ENCODE assay signal across 16 cellular contexts in genomic region chr2:12733846-12734245, GRCh38. TPM values are rescaled to one million over a fixed set of nuclear protein-coding genes. Genes with fewer than 3 reads are reported as not detected.
DNase-seq lines count a peak whose midpoint lies in the region; ATAC-seq and TF ChIP-seq lines count a peak whose summit lies in the region.
"Had no signal": no experiment of that assay in that cellular context is flagged by ENCODE, and none has a peak within 500 bp of the region (broad histone marks: within the 10 kb centered on the region; RNA-seq: fewer than 3 reads in every experiment).

No MANE protein-coding gene starts in this region.

- no peaks in the 10 kb centered on the region for H3K9me2 ChIP-seq in GM23338 (ENCODE audit: insufficient read depth)

- H3K79me2 ChIP-seq in GM23338 (replicated peaks; ENCODE audit: insufficient read depth) = peaks cover 70% of the 10 kb centered on the region

- H2AFZ ChIP-seq in GM23338 = no peak overlapping the region

- peaks cover 37% of the 10 kb centered on the region for H4K20me1 ChIP-seq in GM23338 (replicated peaks; ENCODE audit: insufficient read depth)

- H3K4me3 ChIP-seq in left ventricle myocardium inferior = peak overlapping the region; percentile 16
- no peak overlapping the region for H3K4me3 ChIP-seq in vagina
- H3K4me3 ChIP-seq in GM23338 = no peak overlapping the region

- H3K36me3 ChIP-seq in left ventricle myocardium inferior (peaks cover 57% of the 10 kb centered on the region), vagina (peaks cover 0 to 31% of the 10 kb centered on the region in 2 donors), GM23338 (ENCODE audit: insufficient read depth) (peaks cover 7% of the 10 kb centered on the region; the same call in 1 of the 2 replicates)

- no peak overlapping the region for H3K4me2 ChIP-seq in GM23338

- H3K9me3 Mint-ChIP-seq in T-cell (no peaks in the 10 kb centered on the region), GM23338 (no peaks in the 10 kb centered on the region)
- H3K9me3 Mint-ChIP-seq: stimulated activated naive B cell treated with anti-CD40 and anti-IgM and Interleukin-4, amounts not matched to agents 10 μg/mL and 1 μg/mL and 100 μg/mL, for 72 hours had no signal

- POLR2A ChIA-PET in T-cell (lab: Charles Lee) = no interaction called here

- H3F3A ChIP-seq in GM23338 (replicated peaks; ENCODE audit: low read depth) = no peaks in the 10 kb centered on the region

- H3K27me3 ChIP-seq in left ventricle myocardium inferior (ENCODE audit: low read depth) = no peaks in the 10 kb centered on the region
- H3K27me3 ChIP-seq in vagina = no peaks in the 10 kb centered on the region
- H3K27me3 ChIP-seq in GM23338 (ENCODE audit: insufficient read depth) = no peaks in the 10 kb centered on the region

- H3K36me3 Mint-ChIP-seq in T-cell (peaks cover 62% of the 10 kb centered on the region), GM23338 (ENCODE audit: low read depth) (peaks cover 91% of the 10 kb centered on the region)

- H3K27ac Mint-ChIP-seq in T-cell = peak overlapping the region; percentile 56 to 74
- H3K27ac Mint-ChIP-seq in GM23338 = no peak overlapping the region
- H3K27ac Mint-ChIP-seq: stimulated activated naive B cell treated with anti-CD40 and anti-IgM and Interleukin-4, amounts not matched to agents 10 μg/mL and 1 μg/mL and 100 μg/mL, for 72 hours had no signal

- DNase-seq in COLO668 (lab: John Stamatoyannopoulos, UW; ENCODE audit: unreplicated experiment) (peak; percentile 73), T-cell (no peak), left ventricle myocardium inferior (peak; percentile 75), sciatic nerve (ENCODE audit: low spot score) (no peak), vagina (ENCODE audit: extremely low spot score in 2 of 2) (no peak), NCI-H524 treated with DMSO at 0.1 percent for 48 hours (lab: John Stamatoyannopoulos, UW) (no peak), GM23338 (ENCODE audit: low spot score) (no peak)
- DNase-seq: activated CD8-positive, alpha-beta memory T cell treated with anti-CD3 and anti-CD28 coated beads, Interleukin-2, amount 50 U/mL, for 4 hours; kidney glomerular epithelial cell; NCI-H510A treated with DMSO at 0.1 percent for 48 hours; SIG-M5; stimulated activated CD4-positive, alpha-beta T cell treated with anti-CD3 and anti-CD28 coated beads, Interleukin-2, amount 100 ng/mL, for 24 hours; stimulated activated naive B cell treated with anti-CD40 and anti-IgM and Interleukin-4, amounts not matched to agents 10 μg/mL and 1 μg/mL and 100 μg/mL, for 72 hours had no signal

- intact Hi-C loops in left ventricle myocardium inferior (cut with micrococcal nuclease) (loop anchor here (10.0 kb wide), 1 partner anchor 61 kb away; no protein-coding TSS in a partner anchor), sciatic nerve (cut with DNase I) (no loop called here), vagina (cut with DNase I) (no loop called here)

- TF ChIP-seq POLR2A in vagina (IDR thresholded peaks at IDR 0.05) = no peak

- H3K4me1 Mint-ChIP-seq in T-cell (peaks cover 75 to 85% (median 81%) of the 10 kb centered on the region in 3 donors), GM23338 (peaks cover 14% of the 10 kb centered on the region)

- TF ChIP-seq CTCF in left ventricle myocardium inferior (IDR thresholded peaks at IDR 0.05; ENCODE audit: borderline replicate concordance) (no peak), vagina (IDR thresholded peaks at IDR 0.05) (no peak), GM23338 (conservative IDR thresholded peaks at IDR 0.05; ENCODE audit: low read depth in 2 of 2) (no peak)

- H3K4me1 ChIP-seq in left ventricle myocardium inferior (peaks cover 100% of the 10 kb centered on the region), vagina (peaks cover 59% of the 10 kb centered on the region), GM23338 (ENCODE audit: insufficient read depth) (no peaks in the 10 kb centered on the region)

- H3K9me3 ChIP-seq in left ventricle myocardium inferior (replicated peaks) (no peaks in the 10 kb centered on the region), vagina (no peaks in the 10 kb centered on the region)

- H3K27ac ChIP-seq in left ventricle myocardium inferior (replicated peaks) = peak overlapping the region; percentile 99
- no peak overlapping the region for H3K27ac ChIP-seq in vagina
- H3K27ac ChIP-seq in GM23338 (ENCODE audit: low read depth) = no peak overlapping the region
- H3K27ac ChIP-seq: VCaP had no signal

- ATAC-seq in T-cell (replicated peaks in 1 of 4) (no peak), sciatic nerve (peak; percentile 25), GM21786 (IDR thresholded peaks at IDR 0.05; ENCODE audit: unreplicated experiment) (no peak), GM23338 (no peak)
- ATAC-seq: stimulated activated naive B cell treated with anti-CD40 and anti-IgM and Interleukin-4, amounts not matched to agents 10 μg/mL and 1 μg/mL and 100 μg/mL, for 72 hours had no signal

- H3K27me3 Mint-ChIP-seq in T-cell (no peaks in the 10 kb centered on the region), GM23338 (ENCODE audit: insufficient read depth, low read depth, poor library complexity) (peaks cover 12% of the 10 kb centered on the region)
- H3K27me3 Mint-ChIP-seq: B cell; stimulated activated naive B cell treated with anti-CD40 and anti-IgM and Interleukin-4, amounts not matched to agents 10 μg/mL and 1 μg/mL and 100 μg/mL, for 72 hours had no signal

- no peak overlapping the region for H3K4me3 Mint-ChIP-seq in T-cell
- H3K4me3 Mint-ChIP-seq in GM23338 = no peak overlapping the region
- H3K4me3 Mint-ChIP-seq: B cell; stimulated activated naive B cell treated with anti-CD40 and anti-IgM and Interleukin-4, amounts not matched to agents 10 μg/mL and 1 μg/mL and 100 μg/mL, for 72 hours had no signal

- CTCF ChIA-PET in T-cell (lab: Charles Lee) = interaction anchor here (0.5 to 0.6 kb wide), 3 partner anchors 240 to 904 kb away, joined by 3 to 8 read pairs (median 3); no protein-coding TSS in a partner anchor

TF ChIP-seq in GM23338, 12 proteins besides CTCF, POLR2A, EP300 and RAD21 (continues in another document):
- TF ChIP-seq, protein P1, sequence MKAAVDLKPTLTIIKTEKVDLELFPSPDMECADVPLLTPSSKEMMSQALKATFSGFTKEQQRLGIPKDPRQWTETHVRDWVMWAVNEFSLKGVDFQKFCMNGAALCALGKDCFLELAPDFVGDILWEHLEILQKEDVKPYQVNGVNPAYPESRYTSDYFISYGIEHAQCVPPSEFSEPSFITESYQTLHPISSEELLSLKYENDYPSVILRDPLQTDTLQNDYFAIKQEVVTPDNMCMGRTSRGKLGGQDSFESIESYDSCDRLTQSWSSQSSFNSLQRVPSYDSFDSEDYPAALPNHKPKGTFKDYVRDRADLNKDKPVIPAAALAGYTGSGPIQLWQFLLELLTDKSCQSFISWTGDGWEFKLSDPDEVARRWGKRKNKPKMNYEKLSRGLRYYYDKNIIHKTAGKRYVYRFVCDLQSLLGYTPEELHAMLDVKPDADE (IDR thresholded peaks at IDR 0.05) = no peak
- TF ChIP-seq JUNB (IDR thresholded peaks at IDR 0.05; ENCODE audit: unreplicated experiment) = no peak
- TF ChIP-seq ZNF114 (CRISPR knock-in tag; IDR thresholded peaks at IDR 0.05) = no peak
- no peak for TF ChIP-seq CREB1 (CRISPR knock-in tag; IDR thresholded peaks at IDR 0.05; ENCODE audit: low read depth)
- TF ChIP-seq EZH2phosphoT487 (IDR thresholded peaks at IDR 0.05; ENCODE audit: unreplicated experiment) = no peak

RNA-seq across cellular contexts. Expression of gene TRIB2, which starts 17.1 kb away (rescaled TPM):
- total RNA-seq in T-cell (100 to 1,000 TPM; 111 to 131 (median 121) TPM), left ventricle myocardium inferior (31.1 TPM), sciatic nerve (184 TPM), vagina (64.8 TPM)
- 86.6 and 109 TPM in 2 replicates for total RNA-seq in GM23338 (2014; rRNA removed; shearing (Covaris generic))
- polyA plus RNA-seq in GM23338 (2016; fragmentation: Nextera tagmentation; extraction: Ambion mirVana) = 34.9 and 40.3 TPM in 2 replicates

Comparison
In these comparisons a context has a peak if more than half of its experiments do, and no peak if none do; other contexts are left out.
1. DNase-seq: peak in COLO668 (single experiment) and left ventricle myocardium inferior (single experiment); none in T-cell (0 of 34), sciatic nerve (single experiment), vagina (0 of 2), NCI-H524 treated with DMSO at 0.1 percent for 48 hours (single experiment) and GM23338 (single experiment).